8 cellular contexts compared by ENCODE assay signal in the genomic region with DNA sequence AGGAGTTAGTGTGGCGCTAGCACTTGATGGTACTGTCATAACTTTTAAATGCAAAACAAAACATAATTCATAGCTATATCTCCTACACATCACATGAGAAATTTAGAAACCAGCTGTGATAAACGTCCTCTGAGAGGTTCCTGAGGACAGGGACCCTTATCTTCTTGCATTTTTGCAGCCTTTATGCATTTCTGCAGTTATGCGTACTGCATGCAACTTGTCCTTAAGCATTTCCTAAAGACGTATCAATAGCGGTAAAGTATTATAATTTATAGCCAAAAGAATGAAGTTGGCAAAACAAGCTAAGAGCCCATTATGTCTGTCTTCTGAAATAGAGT. TPM values are rescaled to one million over a fixed set of nuclear protein-coding genes. Genes with fewer than 3 reads are reported as not detected.
DNase-seq lines count a peak whose midpoint lies in the region; ATAC-seq and TF ChIP-seq lines count a peak whose summit lies in the region.

No MANE protein-coding gene starts in this region.

- H3K4me3 Mint-ChIP-seq in Calu3 (ENCODE audit: low read depth, unreplicated experiment) (peak overlapping the region; percentile 73), progenitor cell of endocrine pancreas (ENCODE audit: low read depth) (peak overlapping the region; percentile 76)

- H3K4me3 ChIP-seq in RWPE2 (ENCODE audit: severe bottlenecking), result peak overlapping the region; percentile 88
- H3K4me3 ChIP-seq in epithelial cell of esophagus (ENCODE audit: low read length), result peak overlapping the region; percentile 81

- TF ChIP-seq CTCF in Calu3 (IDR thresholded peaks at IDR 0.05; ENCODE audit: unreplicated experiment) (no peak), RWPE2 (IDR thresholded peaks at IDR 0.05; ENCODE audit: poor library complexity, severe bottlenecking) (no peak), epithelial cell of esophagus (IDR thresholded peaks at IDR 0.05; ENCODE audit: insufficient read depth, low read depth, low read length, missing control alignments) (no peak), progenitor cell of endocrine pancreas (IDR thresholded peaks at IDR 0.05; ENCODE audit: unreplicated experiment) (no peak)

- H3K36me3 Mint-ChIP-seq in Calu3 (ENCODE audit: insufficient read depth, unreplicated experiment) (peaks cover 4% of the 10 kb centered on the region), progenitor cell of endocrine pancreas (ENCODE audit: insufficient read depth) (peaks cover 2% of the 10 kb centered on the region)

- H3K27ac ChIP-seq in RWPE2 (ENCODE audit: poor library complexity, severe bottlenecking), result peak overlapping the region; percentile 78

- H3K27ac Mint-ChIP-seq in Calu3 (ENCODE audit: unreplicated experiment) (no peak overlapping the region), progenitor cell of endocrine pancreas (peak overlapping the region; percentile 73)

- CTCF ChIA-PET in Calu3 (lab: Charles Lee), result no interaction called here

- H3K9me3 Mint-ChIP-seq in Calu3 (ENCODE audit: low read depth, unreplicated experiment) (no peaks in the 10 kb centered on the region), progenitor cell of endocrine pancreas (ENCODE audit: low read depth) (no peaks in the 10 kb centered on the region)

- peaks cover 4% of the 10 kb centered on the region for H3K4me1 ChIP-seq in RWPE2 (ENCODE audit: insufficient read depth, poor library complexity, severe bottlenecking)

- ATAC-seq in RWPE2 (ENCODE audit: low read depth), result no peak

- intact Hi-C loops in Calu3 (cut with micrococcal nuclease; ENCODE audit: unreplicated experiment), result loop anchor here (10.0 kb wide), 1 partner anchor 55 kb away; a partner anchor contains a TSS

- no TSS peak for BruUV-seq in Calu3 (replicated peaks; lab: Mats Ljungman, UMichigan)

- no peaks in the 10 kb centered on the region for H3K27me3 ChIP-seq in RWPE2 (ENCODE audit: insufficient read depth, poor library complexity, severe bottlenecking)

- H3K4me1 Mint-ChIP-seq in Calu3 (ENCODE audit: low read depth, unreplicated experiment), result no peaks in the 10 kb centered on the region
- H3K4me1 Mint-ChIP-seq in progenitor cell of endocrine pancreas (ENCODE audit: low read depth), result peaks cover 11% of the 10 kb centered on the region

- DNase-seq in Calu3 (no peak), RWPE2 (ENCODE audit: low spot score) (no peak), epithelial cell of esophagus (ENCODE audit: low read depth) (no peak), progenitor cell of endocrine pancreas (ENCODE audit: low spot score, unreplicated experiment) (no peak), CD1c-positive myeloid dendritic cell (ENCODE audit: extremely low spot score) (no peak), EL (no peak), mesenteric fat pad (ENCODE audit: low spot score) (no peak)
- DNase-seq in activated effector memory CD4-positive, alpha-beta T cell treated with anti-CD3 and anti-CD28 coated beads, Interleukin-2, amount 50 U/mL, for 16 hours, result no peak

- no peaks in the 10 kb centered on the region for H3K9me3 ChIP-seq in RWPE2 (ENCODE audit: severe bottlenecking)

- H3K36me3 ChIP-seq in RWPE2 (ENCODE audit: low read depth), result no peaks in the 10 kb centered on the region

- H3K27me3 Mint-ChIP-seq in Calu3 (ENCODE audit: unreplicated experiment), result no peaks in the 10 kb centered on the region
- no peaks in the 10 kb centered on the region for H3K27me3 Mint-ChIP-seq in progenitor cell of endocrine pancreas

RNA-seq across cellular contexts. Expression of a gene that starts 1.7 kb away (rescaled TPM):
- 4.6 and 4.8 TPM in 2 replicates for total RNA-seq in Calu3 (2022)
- total RNA-seq in progenitor cell of endocrine pancreas, result 20.1 and 22.2 TPM in 2 replicates
- total RNA-seq in mesenteric fat pad, result 8.4 TPM

RNA-seq across cellular contexts. Expression of a gene that starts 19.9 kb away (rescaled TPM):
- total RNA-seq in Calu3 (2022), result not detected in 2 replicates
- not detected in 2 replicates for total RNA-seq in progenitor cell of endocrine pancreas
- total RNA-seq in mesenteric fat pad, result not detected

RNA-seq across cellular contexts. Expression of a gene that starts 33.0 kb away (rescaled TPM):
- total RNA-seq in Calu3 (2022) (not detected in 2 replicates), progenitor cell of endocrine pancreas (not detected in 2 replicates), mesenteric fat pad (0.96 TPM)

RNA-seq across cellular contexts. Expression of a gene that starts 57.6 kb away (rescaled TPM):
- total RNA-seq in Calu3 (2022) (4.5 and 5.0 TPM in 2 replicates), progenitor cell of endocrine pancreas (14.3 and 17.8 TPM in 2 replicates), mesenteric fat pad (14.6 TPM)
